Comparison of ENCODE assay signal across 35 cellular contexts in the genomic region with DNA sequence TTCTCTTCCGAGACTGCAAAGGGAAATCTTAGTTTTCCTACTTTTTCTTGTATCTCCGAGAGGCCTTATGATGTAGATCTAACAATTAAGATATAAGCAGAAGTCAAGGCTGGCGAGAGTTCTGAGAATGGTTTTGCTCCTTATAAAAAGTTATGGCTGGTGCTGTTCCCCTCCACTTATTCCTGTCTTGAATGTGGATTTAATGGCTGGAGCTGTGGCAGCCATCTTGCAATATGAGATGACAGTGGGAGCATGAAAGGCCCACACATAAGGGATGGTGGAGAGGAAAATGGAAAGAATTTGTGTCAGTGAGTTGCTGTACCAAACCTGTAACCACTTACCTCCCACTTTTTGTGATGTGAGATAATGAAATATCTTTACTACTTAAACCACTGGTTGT.
"Had no signal": no experiment of that assay in that cellular context is flagged by ENCODE, and none has a peak within 500 bp of the region (broad histone marks: within the 10 kb centered on the region; RNA-seq: fewer than 3 reads in every experiment).

No MANE protein-coding gene starts in this region.

- H3K9me3 Mint-ChIP-seq: activated B cell treated with CpG ODN at 0.5 μM for 24 hours; activated CD4-positive, alpha-beta memory T cell treated with anti-CD3 and anti-CD28 coated beads for 36 hours; activated CD4-positive, alpha-beta T cell treated with anti-CD3 and anti-CD28 coated beads, Interleukin-2, amount 10 ng/mL, durations not matched to agents 7 days and 5 days; activated CD8-positive, alpha-beta T cell treated with anti-CD3 and anti-CD28 coated beads for 36 hours; activated naive CD4-positive, alpha-beta T cell treated with anti-CD3 and anti-CD28 coated beads for 36 hours; activated naive CD4-positive, alpha-beta T cell treated with anti-CD3 and anti-CD28 coated beads, Interleukin-2, amount 50 U/mL, for 72 hours; activated naive CD8-positive, alpha-beta T cell treated with anti-CD3 and anti-CD28 coated beads for 36 hours; activated T-cell treated with anti-CD3 and anti-CD28 coated beads, Interleukin-2, amount 50 U/mL, for 4 hours; activated T-cell treated with anti-CD3 and anti-CD28 coated beads, Interleukin-2, amount 50 U/mL, for 72 hours; activated T-helper 1 cell treated with anti-CD3 and anti-CD28 coated beads, Interleukin-12 subunit alpha, Interleukin-12 subunit beta, Interleukin-2, Interleukin-4 antibody, amounts not matched to agents 30 ng/mL and 10 ng/mL and 1 ng/mL, durations not matched to agents 14 hours and 24 hours and 36 hours; activated T-helper 17 cell treated with anti-CD3 and anti-CD28 coated beads, Interleukin-2, amount 50 U/mL, for 72 hours; T-helper 1 cell treated with Interleukin-12 subunit alpha and Interleukin-12 subunit beta and Interleukin-4 antibody, amounts not matched to agents 30 μg/mL and 1 μg/mL, for 36 hours; T-helper 2 cell treated with Interferon-gamma antibody and Interleukin-4, amounts not matched to agents 5 μg/mL and 100 μg/mL, for 36 hours had no signal

- FAIRE-seq: astrocyte, TTC549 had no signal

- H3K9me3 ChIP-seq: adrenal gland, body of pancreas, breast epithelium had no signal

- H3K27me3 ChIP-seq: adrenal gland, body of pancreas, brain microvascular endothelial cell, breast epithelium had no signal

- H3K4me3 Mint-ChIP-seq: activated B cell treated with CpG ODN at 0.5 μM for 24 hours; activated CD4-positive, alpha-beta memory T cell treated with anti-CD3 and anti-CD28 coated beads for 36 hours; activated CD4-positive, alpha-beta T cell treated with anti-CD3 and anti-CD28 coated beads, Interleukin-2, amount 10 ng/mL, durations not matched to agents 7 days and 5 days; activated CD8-positive, alpha-beta T cell treated with anti-CD3 and anti-CD28 coated beads for 36 hours; activated naive CD4-positive, alpha-beta T cell treated with anti-CD3 and anti-CD28 coated beads for 36 hours; activated naive CD8-positive, alpha-beta T cell treated with anti-CD3 and anti-CD28 coated beads for 36 hours; activated T-cell treated with anti-CD3 and anti-CD28 coated beads, Interleukin-2, amount 50 U/mL, for 4 hours; activated T-cell treated with anti-CD3 and anti-CD28 coated beads, Interleukin-2, amount 50 U/mL, for 72 hours; activated T-helper 1 cell treated with anti-CD3 and anti-CD28 coated beads, Interleukin-12 subunit alpha, Interleukin-12 subunit beta, Interleukin-2, Interleukin-4 antibody, amounts not matched to agents 30 ng/mL and 10 ng/mL and 1 ng/mL, durations not matched to agents 14 hours and 24 hours and 36 hours; activated T-helper 17 cell treated with anti-CD3 and anti-CD28 coated beads, Interleukin-2, amount 50 U/mL, for 72 hours; T-helper 1 cell treated with Interleukin-12 subunit alpha and Interleukin-12 subunit beta and Interleukin-4 antibody, amounts not matched to agents 30 μg/mL and 1 μg/mL, for 36 hours; T-helper 2 cell treated with Interferon-gamma antibody and Interleukin-4, amounts not matched to agents 5 μg/mL and 100 μg/mL, for 36 hours had no signal

- ATAC-seq: activated CD8-positive, alpha-beta T cell treated with anti-CD3 and anti-CD28 coated beads for 36 hours; activated naive CD4-positive, alpha-beta T cell treated with anti-CD3 and anti-CD28 coated beads, Interleukin-2, amount 50 U/mL, for 72 hours; activated T-cell treated with anti-CD3 and anti-CD28 coated beads, Interleukin-2, amount 50 U/mL, for 4 hours; activated T-cell treated with anti-CD3 and anti-CD28 coated beads, Interleukin-2, amount 50 U/mL, for 72 hours; activated T-helper 17 cell treated with anti-CD3 and anti-CD28 coated beads, Interleukin-2, amount 50 U/mL, for 72 hours; body of pancreas had no signal

- H3K36me3 Mint-ChIP-seq: activated CD4-positive, alpha-beta memory T cell treated with anti-CD3 and anti-CD28 coated beads for 36 hours; activated naive CD4-positive, alpha-beta T cell treated with anti-CD3 and anti-CD28 coated beads, Interleukin-2, amount 50 U/mL, for 72 hours; activated naive CD8-positive, alpha-beta T cell treated with anti-CD3 and anti-CD28 coated beads for 36 hours had no signal

- H3K4me3 ChIP-seq: adrenal gland, body of pancreas, breast epithelium had no signal

- H3K36me3 ChIP-seq: adrenal gland, brain microvascular endothelial cell, breast epithelium had no signal

- DNase-seq: activated B cell treated with CpG ODN at 0.5 μM for 24 hours; activated CD4-positive, alpha-beta memory T cell treated with anti-CD3 and anti-CD28 coated beads for 36 hours; activated CD4-positive, alpha-beta T cell treated with anti-CD3 and anti-CD28 coated beads for 4 hours; activated CD4-positive, alpha-beta T cell treated with anti-CD3 and anti-CD28 coated beads, Interleukin-2, amount 10 ng/mL, durations not matched to agents 7 days and 5 days; activated CD4-positive, alpha-beta T cell treated with anti-CD3 and anti-CD28 coated beads, Interleukin-2, amount 50 U/mL, for 4 hours; activated CD4-positive, CD25-positive, alpha-beta regulatory T cell treated with anti-CD3 and anti-CD28 coated beads, Interleukin-2, amount 50 U/mL, for 72 hours; activated CD8-positive, alpha-beta memory T cell treated with anti-CD3 and anti-CD28 coated beads, Interleukin-2, amount 50 U/mL, for 4 hours; activated CD8-positive, alpha-beta T cell treated with anti-CD3 and anti-CD28 coated beads for 36 hours; activated effector memory CD4-positive, alpha-beta T cell treated with anti-CD3 and anti-CD28 coated beads, Interleukin-2, amount 50 U/mL, for 16 hours; activated gamma-delta T cell treated with Interleukin-2 at 50 U/mL for 16 hours; activated naive CD4-positive, alpha-beta T cell; activated naive CD4-positive, alpha-beta T cell treated with anti-CD3 and anti-CD28 coated beads for 36 hours; activated naive CD4-positive, alpha-beta T cell treated with anti-CD3 and anti-CD28 coated beads, Interleukin-2, amount 50 U/mL, for 16 hours; activated naive CD8-positive, alpha-beta T cell treated with anti-CD3 and anti-CD28 coated beads for 36 hours; activated T-cell treated with anti-CD3 and anti-CD28 coated beads for 4 hours; activated T-cell treated with anti-CD3 and anti-CD28 coated beads, Interleukin-2, amount 50 U/mL, for 1 hour; activated T-cell treated with anti-CD3 and anti-CD28 coated beads, Interleukin-2, amount 50 U/mL, for 4 hours; activated T-cell treated with anti-CD3 and anti-CD28 coated beads, Interleukin-2, amount 50 U/mL, for 72 hours; adrenal gland; amniotic stem cell; aorta; body of pancreas; brain microvascular endothelial cell; central memory CD4-positive, alpha-beta T cell; T-helper 2 cell; T-helper 9 cell had no signal

- H3K27me3 Mint-ChIP-seq: activated naive CD8-positive, alpha-beta T cell treated with anti-CD3 and anti-CD28 coated beads for 36 hours had no signal

- H3K27ac Mint-ChIP-seq: activated B cell treated with CpG ODN at 0.5 μM for 24 hours; activated CD4-positive, alpha-beta memory T cell treated with anti-CD3 and anti-CD28 coated beads for 36 hours; activated CD4-positive, alpha-beta T cell treated with anti-CD3 and anti-CD28 coated beads, Interleukin-2, amount 10 ng/mL, durations not matched to agents 7 days and 5 days; activated CD8-positive, alpha-beta T cell treated with anti-CD3 and anti-CD28 coated beads for 36 hours; activated naive CD4-positive, alpha-beta T cell treated with anti-CD3 and anti-CD28 coated beads for 36 hours; activated naive CD4-positive, alpha-beta T cell treated with anti-CD3 and anti-CD28 coated beads, Interleukin-2, amount 50 U/mL, for 72 hours; activated naive CD8-positive, alpha-beta T cell treated with anti-CD3 and anti-CD28 coated beads for 36 hours; activated T-cell treated with anti-CD3 and anti-CD28 coated beads, Interleukin-2, amount 50 U/mL, for 72 hours; activated T-helper 1 cell treated with anti-CD3 and anti-CD28 coated beads, Interleukin-12 subunit alpha, Interleukin-12 subunit beta, Interleukin-2, Interleukin-4 antibody, amounts not matched to agents 30 ng/mL and 10 ng/mL and 1 ng/mL, durations not matched to agents 14 hours and 24 hours and 36 hours; activated T-helper 17 cell treated with anti-CD3 and anti-CD28 coated beads, Interleukin-2, amount 50 U/mL, for 72 hours; T-helper 1 cell treated with Interleukin-12 subunit alpha and Interleukin-12 subunit beta and Interleukin-4 antibody, amounts not matched to agents 30 μg/mL and 1 μg/mL, for 36 hours; T-helper 2 cell treated with Interferon-gamma antibody and Interleukin-4, amounts not matched to agents 5 μg/mL and 100 μg/mL, for 36 hours had no signal

- H3K4me1 ChIP-seq: adrenal gland, body of pancreas, breast epithelium had no signal

- H3K4me1 Mint-ChIP-seq: activated B cell treated with CpG ODN at 0.5 μM for 24 hours; activated CD4-positive, alpha-beta T cell treated with anti-CD3 and anti-CD28 coated beads, Interleukin-2, amount 10 ng/mL, durations not matched to agents 7 days and 5 days; activated T-helper 17 cell treated with anti-CD3 and anti-CD28 coated beads, Interleukin-2, amount 50 U/mL, for 72 hours had no signal

- H3K27ac ChIP-seq: adrenal gland, body of pancreas, brain microvascular endothelial cell, breast epithelium, VCaP had no signal
